Comparison of ENCODE assay signal across 12 cellular contexts in the genomic region with DNA sequence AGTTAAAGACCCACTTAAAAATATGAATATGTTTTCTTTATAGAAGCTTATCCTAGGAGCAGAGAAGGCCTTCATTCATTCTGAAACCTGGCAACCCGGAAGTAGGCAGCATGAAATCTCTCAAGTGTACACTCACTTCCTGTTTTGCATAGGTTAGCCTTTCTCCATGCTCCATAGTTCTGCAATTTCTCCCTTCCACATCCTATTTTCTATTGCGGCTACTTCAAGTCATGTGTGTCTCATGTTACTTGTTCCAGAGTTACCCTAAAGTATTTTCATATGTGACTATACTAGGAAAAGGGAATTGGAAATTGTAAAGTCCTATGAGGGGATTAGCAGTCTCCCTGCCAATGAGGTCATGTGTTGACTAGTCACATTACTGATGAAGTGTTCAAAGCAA.
DNase-seq lines count a peak whose midpoint lies in the region; ATAC-seq and TF ChIP-seq lines count a peak whose summit lies in the region.
"Had no signal": no experiment of that assay in that cellular context is flagged by ENCODE, and none has a peak within 500 bp of the region (broad histone marks: within the 10 kb centered on the region; RNA-seq: fewer than 3 reads in every experiment).

No MANE protein-coding gene starts in this region.

- no peaks in the 10 kb centered on the region for H3K36me3 ChIP-seq in liver (ENCODE audit: control insufficient read depth in 4 of 4, insufficient read depth in 3 of 4, low read depth in 1 of 4, low read length in 3 of 4)
- no peaks in the 10 kb centered on the region for H3K36me3 ChIP-seq in neural progenitor cell

- H3K27ac ChIP-seq in liver (ENCODE audit: low read depth in 1 of 2, low read length in 2 of 2), result no peak overlapping the region
- no peak overlapping the region for H3K27ac ChIP-seq in neural progenitor cell

- H3K9me3 ChIP-seq in liver (ENCODE audit: control insufficient read depth in 4 of 4, low read length in 3 of 4) (no peaks in the 10 kb centered on the region), neural progenitor cell (ENCODE audit: low read depth) (no peaks in the 10 kb centered on the region)

- H3K79me2 ChIP-seq in neural progenitor cell (ENCODE audit: low read depth), result no peaks in the 10 kb centered on the region

- H3K4me3 ChIP-seq in liver (ENCODE audit: low read depth in 1 of 3, low read length in 3 of 3) (no peak overlapping the region), neural progenitor cell (no peak overlapping the region)

- H3K4me3 Mint-ChIP-seq in neural progenitor cell, result no peak overlapping the region
- H3K4me3 Mint-ChIP-seq: brain; CD8-positive, alpha-beta memory T cell had no signal

- H3K4me1 Mint-ChIP-seq in neural progenitor cell, result peaks cover 3% of the 10 kb centered on the region
- H3K4me1 Mint-ChIP-seq: CD8-positive, alpha-beta memory T cell had no signal

- no peaks in the 10 kb centered on the region for H3K9me3 Mint-ChIP-seq in neural progenitor cell
- H3K9me3 Mint-ChIP-seq: brain had no signal

- H4K20me1 ChIP-seq in neural progenitor cell (ENCODE audit: low read depth), result no peaks in the 10 kb centered on the region

- H3K27me3 ChIP-seq in liver (ENCODE audit: control insufficient read depth in 4 of 4, insufficient read depth in 4 of 4, low read length in 3 of 4), result no peaks in the 10 kb centered on the region
- no peaks in the 10 kb centered on the region for H3K27me3 ChIP-seq in neural progenitor cell

- no peaks in the 10 kb centered on the region for H3F3A ChIP-seq in neural progenitor cell (ENCODE audit: low read depth)

- no peak overlapping the region for H3K27ac Mint-ChIP-seq in neural progenitor cell

- H3K9ac ChIP-seq in liver (ENCODE audit: low read depth in 1 of 2, low read length in 2 of 2), result no peak overlapping the region
- H3K9ac ChIP-seq in neural progenitor cell, result no peak overlapping the region

- no peak for TF ChIP-seq RAD21 in liver (IDR thresholded peaks at IDR 0.05)

- DNase-seq in GF-D8 (lab: John Stamatoyannopoulos, UW), result peak; percentile 38
- peak; percentile 14 for DNase-seq in RPMI8226
- no peak for DNase-seq in cortex of kidney (lab: John Stamatoyannopoulos, UW)
- no peak for DNase-seq in neural progenitor cell (ENCODE audit: low spot score)
- DNase-seq: CD8-positive, alpha-beta memory T cell; mesenchymal stem cell; NCI-H524 treated with DMSO at 0.1 percent for 48 hours had no signal

- H3K4me1 ChIP-seq in liver (ENCODE audit: control insufficient read depth in 4 of 4, insufficient read depth in 4 of 4, low read length in 3 of 4) (peaks cover 0 to 6% (median 3%) of the 10 kb centered on the region in 4 donors), neural progenitor cell (no peaks in the 10 kb centered on the region)

- peaks cover 3% of the 10 kb centered on the region for H3K36me3 Mint-ChIP-seq in neural progenitor cell
- H3K36me3 Mint-ChIP-seq: brain; CD8-positive, alpha-beta memory T cell had no signal

- WGBS in liver, result 71% methylated on average over 2 of the region's 2 CpGs

- ATAC-seq in HG02642 (IDR thresholded peaks at IDR 0.05; ENCODE audit: poor library complexity, unreplicated experiment) (peak; percentile 57), GM21576 (IDR thresholded peaks at IDR 0.05; ENCODE audit: unreplicated experiment) (no peak), HG03108 (IDR thresholded peaks at IDR 0.05; ENCODE audit: unreplicated experiment) (no peak)

- no peak overlapping the region for H2AFZ ChIP-seq in neural progenitor cell (replicated peaks)

- H3K4me2 ChIP-seq in neural progenitor cell, result no peak overlapping the region

- H3K27me3 Mint-ChIP-seq in neural progenitor cell (ENCODE audit: insufficient read depth, low read depth), result peaks cover 3% of the 10 kb centered on the region
- H3K27me3 Mint-ChIP-seq: brain had no signal

- no peak for TF ChIP-seq CTCF in liver (IDR thresholded peaks at IDR 0.05; ENCODE audit: low read depth, low read length, missing input control)
- TF ChIP-seq CTCF in neural progenitor cell (IDR thresholded peaks at IDR 0.05), result no peak

TF ChIP-seq in liver, 16 proteins besides CTCF, POLR2A, EP300 and RAD21:
- TF ChIP-seq EGR1 (IDR thresholded peaks at IDR 0.05; ENCODE audit: low read depth in 2 of 2) (no peak), SP1 (IDR thresholded peaks at IDR 0.05) (no peak), HNF4G (IDR thresholded peaks at IDR 0.05) (no peak), FOXA1 (IDR thresholded peaks at IDR 0.05) (no peak), HNF4A (conservative IDR thresholded peaks at IDR 0.05) (no peak), NR2F2 (IDR thresholded peaks at IDR 0.05) (no peak), YY1 (IDR thresholded peaks at IDR 0.05) (no peak)
- TF ChIP-seq, protein P1, sequence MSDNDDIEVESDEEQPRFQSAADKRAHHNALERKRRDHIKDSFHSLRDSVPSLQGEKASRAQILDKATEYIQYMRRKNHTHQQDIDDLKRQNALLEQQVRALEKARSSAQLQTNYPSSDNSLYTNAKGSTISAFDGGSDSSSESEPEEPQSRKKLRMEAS (IDR thresholded peaks at IDR 0.05), result peak; percentile 12
TF ChIP-seq in liver: peak in this region for 1.

Comparison
In these comparisons a context has a peak if more than half of its experiments do, and no peak if none do; other contexts are left out.
1. DNase-seq: peak in GF-D8 (single experiment) and RPMI8226 (single experiment); none in cortex of kidney (single experiment) and neural progenitor cell (single experiment).